1 cellular context compared by ENCODE assay signal in genomic region chr10:4353964-4354363, GRCh38.
TF ChIP-seq lines count a peak whose summit lies in the region.

No MANE protein-coding gene starts in this region.

TF ChIP-seq in A549, 52 proteins besides CTCF, POLR2A, EP300 and RAD21:
- TF ChIP-seq REST (IDR thresholded peaks at IDR 0.05) (no peak), FOSL2 (IDR thresholded peaks at IDR 0.05) (peak; percentile 15; the same call in 1 of the 2 replicates), FOSL2 (CRISPR knock-in tag; IDR thresholded peaks at IDR 0.05) (peak; percentile 62), MAFK (IDR thresholded peaks at IDR 0.05; ENCODE audit: partially characterized antibody) (peak; percentile 61), MAX (IDR thresholded peaks at IDR 0.05) (no peak), GATA3 (IDR thresholded peaks at IDR 0.05; ENCODE audit: borderline replicate concordance) (peak; percentile 47)
